ENCODE assay signal across 9 cellular contexts in the genomic region with DNA sequence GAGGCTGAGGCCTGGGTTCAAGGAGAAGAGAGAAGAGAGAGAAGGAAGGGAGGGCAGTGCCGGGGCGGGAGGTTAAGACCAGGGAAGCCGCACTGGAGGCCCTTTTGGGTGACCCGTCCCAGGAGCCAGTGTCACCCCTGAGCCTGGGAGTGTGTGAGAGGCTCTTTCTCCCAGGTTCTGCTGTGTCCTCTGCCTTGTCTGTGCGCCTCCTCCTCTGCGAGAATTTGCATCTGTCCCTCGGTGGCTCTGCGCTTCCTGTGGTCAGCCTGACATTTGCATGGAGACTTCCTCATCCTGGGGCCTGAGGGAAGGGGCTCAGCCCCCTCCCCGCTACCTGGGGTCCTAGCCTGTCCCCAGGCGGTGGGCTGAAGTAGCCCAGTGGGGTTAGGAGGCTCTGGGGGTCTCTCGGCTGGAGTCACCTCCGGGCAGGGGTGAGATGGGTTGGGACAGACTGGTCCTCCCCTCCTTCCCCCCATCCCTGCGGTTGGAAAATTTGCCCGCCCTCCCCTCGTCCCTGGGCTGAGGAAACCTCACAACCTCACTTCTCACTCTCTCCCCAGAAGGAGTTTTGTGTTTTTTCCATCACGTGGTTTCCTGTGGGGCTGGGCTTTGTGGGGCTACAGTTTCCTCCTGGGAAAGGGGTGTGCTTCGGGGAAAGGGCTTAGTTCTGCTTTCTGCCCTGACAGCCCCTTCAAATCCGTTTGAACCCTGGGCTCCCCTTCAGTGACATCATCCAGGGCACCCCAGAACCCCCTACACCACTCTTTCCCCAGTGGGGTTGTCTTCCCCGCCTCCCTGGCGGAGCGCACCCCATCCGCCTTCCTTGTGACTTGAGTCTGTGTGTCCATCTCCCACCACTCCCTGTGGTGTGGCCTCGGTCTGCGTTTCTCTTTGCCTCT. TPM values are rescaled to one million over a fixed set of nuclear protein-coding genes. Genes with fewer than 3 reads are reported as not detected.
DNase-seq lines count a peak whose midpoint lies in the region; ATAC-seq and TF ChIP-seq lines count a peak whose summit lies in the region.
"Had no signal": no experiment of that assay in that cellular context is flagged by ENCODE, and none has a peak within 500 bp of the region (broad histone marks: within the 10 kb centered on the region; RNA-seq: fewer than 3 reads in every experiment).

No MANE protein-coding gene starts in this region.

- H3K9me2 ChIP-seq in GM23338 (ENCODE audit: insufficient read depth), result no peaks in the 10 kb centered on the region

- H2AFZ ChIP-seq in GM23338, result no peak overlapping the region

- H3K4me1 ChIP-seq in GM23338 (ENCODE audit: insufficient read depth), result peaks cover 13% of the 10 kb centered on the region

- DNase-seq in GM10266 (ENCODE audit: extremely low spot score), result peak; percentile 82
- DNase-seq in GM23338 (ENCODE audit: low spot score), result no peak
- DNase-seq in NOMO-1 (lab: John Stamatoyannopoulos, UW; ENCODE audit: unreplicated experiment in 2 of 2), result peak; percentile 95 to 96
- DNase-seq in activated T-cell treated with anti-CD3 and anti-CD28 coated beads, Interleukin-2, amount 50 U/mL, for 72 hours, result peak; percentile 74 to 80
- peak; percentile 53 for DNase-seq in left ventricle myocardium superior
- peak; percentile 60 to 78 for DNase-seq in stimulated activated CD4-positive, alpha-beta T cell treated with anti-CD3 and anti-CD28 coated beads, Interleukin-4, amount 100 ng/mL, for 48 hours (ENCODE audit: low read depth in 2 of 2)
- no peak for DNase-seq in NCI-H1048 (lab: John Stamatoyannopoulos, UW)
- DNase-seq in NCI-H1694 treated with DMSO at 0.1 percent for 48 hours (lab: John Stamatoyannopoulos, UW), result no peak

- intact Hi-C loops in left ventricle myocardium superior (cut with micrococcal nuclease), result loop anchor here (10.0 kb wide), 1 partner anchor 151 kb away; the partner anchor contains the start of gene C1RL

- H3K27me3 Mint-ChIP-seq in GM23338 (ENCODE audit: insufficient read depth, low read depth, poor library complexity), result peaks cover 15% of the 10 kb centered on the region
- H3K27me3 Mint-ChIP-seq in activated T-cell treated with anti-CD3 and anti-CD28 coated beads, Interleukin-2, amount 50 U/mL, for 72 hours (ENCODE audit: low read depth), result no peaks in the 10 kb centered on the region

- no peaks in the 10 kb centered on the region for H4K20me1 ChIP-seq in GM23338 (replicated peaks; ENCODE audit: insufficient read depth)

- H3K4me2 ChIP-seq in GM23338, result no peak overlapping the region

- H3F3A ChIP-seq in GM23338 (replicated peaks; ENCODE audit: low read depth), result 0 out of 2 replicates have a peak, but pooled peaks cover 3% of the 10 kb centered on the region

- H3K4me3 ChIP-seq in GM23338, result no peak overlapping the region

- H3K27me3 ChIP-seq in GM23338 (ENCODE audit: insufficient read depth), result no peaks in the 10 kb centered on the region

- H3K36me3 Mint-ChIP-seq in GM23338 (ENCODE audit: low read depth), result no peaks in the 10 kb centered on the region; the same call in 2 of the 3 replicates
- peaks cover 8 to 21% of the 10 kb centered on the region in 2 donors for H3K36me3 Mint-ChIP-seq in activated T-cell treated with anti-CD3 and anti-CD28 coated beads, Interleukin-2, amount 50 U/mL, for 72 hours (ENCODE audit: insufficient read depth in 2 of 2)

- H3K36me3 ChIP-seq in GM23338 (ENCODE audit: insufficient read depth), result no peaks in the 10 kb centered on the region

- H3K79me2 ChIP-seq in GM23338 (replicated peaks; ENCODE audit: insufficient read depth), result no peaks in the 10 kb centered on the region

- peak overlapping the region; percentile 50; the same call in 1 of the 2 replicates for H3K27ac ChIP-seq in GM23338 (ENCODE audit: low read depth)

- H3K9me3 Mint-ChIP-seq in GM23338, result no peaks in the 10 kb centered on the region
- no peaks in the 10 kb centered on the region for H3K9me3 Mint-ChIP-seq in activated T-cell treated with anti-CD3 and anti-CD28 coated beads, Interleukin-2, amount 50 U/mL, for 72 hours

- no peak; the same call in 1 of the 3 replicates for ATAC-seq in GM23338
- peak; percentile 37 to 49 for ATAC-seq in activated T-cell treated with anti-CD3 and anti-CD28 coated beads, Interleukin-2, amount 50 U/mL, for 72 hours (replicated peaks in 1 of 2)
- peak; percentile 66 for ATAC-seq in left ventricle myocardium superior

- peak overlapping the region; percentile 66 for H3K27ac Mint-ChIP-seq in GM23338
- H3K27ac Mint-ChIP-seq in activated T-cell treated with anti-CD3 and anti-CD28 coated beads, Interleukin-2, amount 50 U/mL, for 72 hours, result peak overlapping the region; percentile 99

- no peak for TF ChIP-seq CTCF in GM10266 (IDR thresholded peaks at IDR 0.05; ENCODE audit: control insufficient read depth, insufficient read depth, low read depth, missing control alignments)
- TF ChIP-seq CTCF in GM23338 (conservative IDR thresholded peaks at IDR 0.05; ENCODE audit: low read depth in 2 of 2), result no peak

- H3K4me1 Mint-ChIP-seq in GM23338, result peaks cover 30% of the 10 kb centered on the region
- H3K4me1 Mint-ChIP-seq in activated T-cell treated with anti-CD3 and anti-CD28 coated beads, Interleukin-2, amount 50 U/mL, for 72 hours (ENCODE audit: low read depth), result peaks cover 77% of the 10 kb centered on the region

- H3K4me3 Mint-ChIP-seq in GM23338, result peak overlapping the region; percentile 39; the same call in 1 of the 3 replicates
- peak overlapping the region; percentile 77 to 92 for H3K4me3 Mint-ChIP-seq in activated T-cell treated with anti-CD3 and anti-CD28 coated beads, Interleukin-2, amount 50 U/mL, for 72 hours

TF ChIP-seq in GM23338, 12 proteins besides CTCF, POLR2A, EP300 and RAD21 (continues in another document):
- TF ChIP-seq CREB1 (CRISPR knock-in tag; IDR thresholded peaks at IDR 0.05; ENCODE audit: low read depth) (no peak), POLR2AphosphoS5 (IDR thresholded peaks at IDR 0.05; ENCODE audit: low read depth) (no peak), EZH2 (IDR thresholded peaks at IDR 0.05; ENCODE audit: low read depth, unreplicated experiment) (no peak), EZH2phosphoT487 (IDR thresholded peaks at IDR 0.05; ENCODE audit: unreplicated experiment) (no peak), NANOG (IDR thresholded peaks at IDR 0.05; ENCODE audit: borderline replicate concordance) (no peak), ZNF331 (CRISPR knock-in tag; IDR thresholded peaks at IDR 0.05; ENCODE audit: low read depth) (no peak)

RNA-seq across cellular contexts. Expression of gene PTPN6, which starts 2.5 kb away (rescaled TPM):
- total RNA-seq in GM23338 (2014; rRNA removed; shearing (Covaris generic)), result 24.7 and 25.3 TPM in 2 replicates
- polyA plus RNA-seq in GM23338 (2016; fragmentation: Nextera tagmentation; extraction: Ambion mirVana), result 35.4 and 40.6 TPM in 2 replicates
- 100 to 1,000 TPM; 238 to 313 TPM for total RNA-seq in activated T-cell treated with anti-CD3 and anti-CD28 coated beads, Interleukin-2, amount 50 U/mL, for 72 hours
- 6.0 TPM for total RNA-seq in left ventricle myocardium superior
- polyA plus RNA-seq: neural cell had no signal

RNA-seq across cellular contexts. Expression of gene C12orf57, which starts 9.8 kb away (rescaled TPM):
- total RNA-seq in GM23338 (2014; rRNA removed; shearing (Covaris generic)), result 186 and 204 TPM in 2 replicates
- 262 and 285 TPM in 2 replicates for polyA plus RNA-seq in GM23338 (2016; fragmentation: Nextera tagmentation; extraction: Ambion mirVana)
- total RNA-seq in activated T-cell treated with anti-CD3 and anti-CD28 coated beads, Interleukin-2, amount 50 U/mL, for 72 hours, result 100 to 1,000 TPM; 259 to 301 TPM
- 238 TPM for total RNA-seq in left ventricle myocardium superior

RNA-seq across cellular contexts. Expression of gene RNU7-1, which starts 10.1 kb away (rescaled TPM):
- not detected in 2 replicates for total RNA-seq in GM23338 (2014; rRNA removed; shearing (Covaris generic))
- not detected in 2 replicates for polyA plus RNA-seq in GM23338 (2016; fragmentation: Nextera tagmentation; extraction: Ambion mirVana)
- total RNA-seq in activated T-cell treated with anti-CD3 and anti-CD28 coated beads, Interleukin-2, amount 50 U/mL, for 72 hours, result not detected
- total RNA-seq in left ventricle myocardium superior, result not detected
- polyA plus RNA-seq: neural cell had no signal

RNA-seq across cellular contexts. Expression of gene PHB2, which starts 16.8 kb away (rescaled TPM):
- 378 and 416 TPM in 2 replicates for total RNA-seq in GM23338 (2014; rRNA removed; shearing (Covaris generic))
- polyA plus RNA-seq in GM23338 (2016; fragmentation: Nextera tagmentation; extraction: Ambion mirVana), result 224 and 238 TPM in 2 replicates
- 100 to 1,000 TPM; 296 to 348 TPM for total RNA-seq in activated T-cell treated with anti-CD3 and anti-CD28 coated beads, Interleukin-2, amount 50 U/mL, for 72 hours
- 150 TPM for total RNA-seq in left ventricle myocardium superior

RNA-seq across cellular contexts. Expression of gene EMG1, which starts 17.0 kb away (rescaled TPM):
- total RNA-seq in GM23338 (2014; rRNA removed; shearing (Covaris generic)), result 66.7 and 71.7 TPM in 2 replicates
- polyA plus RNA-seq in GM23338 (2016; fragmentation: Nextera tagmentation; extraction: Ambion mirVana), result 157 and 160 TPM in 2 replicates
- 10 to 100 TPM; 44.9 to 45.7 TPM for total RNA-seq in activated T-cell treated with anti-CD3 and anti-CD28 coated beads, Interleukin-2, amount 50 U/mL, for 72 hours
- total RNA-seq in left ventricle myocardium superior, result 39.4 TPM

Comparison
In these comparisons a context has a peak if more than half of its experiments do, and no peak if none do; other contexts are left out.
1. DNase-seq: peak in GM10266 (single experiment), NOMO-1 (2 of 2), activated T-cell treated with anti-CD3 and anti-CD28 coated beads, Interleukin-2, amount 50 U/mL, for 72 hours (2 of 2), left ventricle myocardium superior (single experiment) and stimulated activated CD4-positive, alpha-beta T cell treated with anti-CD3 and anti-CD28 coated beads, Interleukin-4, amount 100 ng/mL, for 48 hours (2 of 2); none in GM23338 (single experiment), NCI-H1048 (single experiment) and NCI-H1694 treated with DMSO at 0.1 percent for 48 hours (single experiment).